Comparison of ENCODE assay signal across 1 cellular context in genomic region chr13:27379694-27380596, GRCh38.
A peak's percentile ranks its signal among the peaks of the same experiment; 100 is the strongest.
TF ChIP-seq lines count a peak whose summit lies in the region.

No MANE protein-coding gene starts in this region.

TF ChIP-seq in HepG2, 621 proteins besides CTCF, POLR2A, EP300 and RAD21 (continued from another document and continues in another):
- TF ChIP-seq THRA (CRISPR knock-in tag; IDR thresholded peaks at IDR 0.05; ENCODE audit: borderline replicate concordance): no peak
- TF ChIP-seq ELF3 (CRISPR knock-in tag; IDR thresholded peaks at IDR 0.05): peak; percentile 47; the same call in 1 of the 2 replicates
- peak; percentile 21; the same call in 1 of the 2 replicates for TF ChIP-seq NR2C2 (CRISPR knock-in tag; IDR thresholded peaks at IDR 0.05; ENCODE audit: borderline replicate concordance)
- TF ChIP-seq ELF1 (CRISPR knock-in tag; IDR thresholded peaks at IDR 0.05): peak; percentile 57
- 0 out of 2 replicates have a peak, but pooled peaks have one; percentile 30 for TF ChIP-seq ZFX (CRISPR knock-in tag; IDR thresholded peaks at IDR 0.05; ENCODE audit: low read depth)
- peak; percentile 45; the same call in 1 of the 2 replicates for TF ChIP-seq ZNF687 (CRISPR knock-in tag; IDR thresholded peaks at IDR 0.05)
- 0 out of 2 replicates have a peak, but pooled peaks have one; percentile 30 for TF ChIP-seq ZBTB26 (CRISPR knock-in tag; IDR thresholded peaks at IDR 0.05; ENCODE audit: borderline replicate concordance)
- TF ChIP-seq ASH2L (IDR thresholded peaks at IDR 0.05; ENCODE audit: insufficient read length, low read depth, low read length): peak; percentile 35
- TF ChIP-seq THAP7 (CRISPR knock-in tag; IDR thresholded peaks at IDR 0.05): no peak
- 0 out of 2 replicates have a peak, but pooled peaks have one; percentile 41 for TF ChIP-seq ZMYM4 (CRISPR knock-in tag; IDR thresholded peaks at IDR 0.05)
- TF ChIP-seq HDAC1 (CRISPR knock-in tag; IDR thresholded peaks at IDR 0.05): peak; percentile 36; the same call in 1 of the 2 replicates
- no peak for TF ChIP-seq ZNF775 (CRISPR knock-in tag; IDR thresholded peaks at IDR 0.05; ENCODE audit: borderline replicate concordance)
- TF ChIP-seq ZNF597 (CRISPR knock-in tag; IDR thresholded peaks at IDR 0.05): no peak
- TF ChIP-seq ATF4 (CRISPR knock-in tag; IDR thresholded peaks at IDR 0.05): no peak
- TF ChIP-seq GABPB1 (CRISPR knock-in tag; IDR thresholded peaks at IDR 0.05): peak; percentile 31; the same call in 1 of the 2 replicates
- no peak for TF ChIP-seq WIZ (CRISPR knock-in tag; IDR thresholded peaks at IDR 0.05)
- peak; percentile 40 to 41; a peak in 3 of 4 replicates for TF ChIP-seq MAFK (conservative IDR thresholded peaks at IDR 0.05 in 1 of 2, IDR thresholded peaks at IDR 0.05 in 1 of 2; ENCODE audit: low read length in 2 of 2)
- peak; percentile 14; the same call in 1 of the 2 replicates for TF ChIP-seq ETV5 (CRISPR knock-in tag; IDR thresholded peaks at IDR 0.05; ENCODE audit: borderline replicate concordance)
- no peak for TF ChIP-seq SNAPC5 (CRISPR knock-in tag; IDR thresholded peaks at IDR 0.05; ENCODE audit: borderline replicate concordance)
- no peak for TF ChIP-seq CERS6 (CRISPR knock-in tag; IDR thresholded peaks at IDR 0.05)
- peak; percentile 49 to 61; a peak in 2 of 4 replicates for TF ChIP-seq HMGXB4 (CRISPR knock-in tag; IDR thresholded peaks at IDR 0.05; ENCODE audit: borderline replicate concordance in 1 of 2, low read depth in 1 of 2)
- TF ChIP-seq FOXA1 (IDR thresholded peaks at IDR 0.05): no peak
- TF ChIP-seq FOXA1 (CRISPR knock-in tag; IDR thresholded peaks at IDR 0.05): 0 out of 2 replicates have a peak, but pooled peaks have one; percentile 9
- TF ChIP-seq ZNF598 (CRISPR knock-in tag; IDR thresholded peaks at IDR 0.05; ENCODE audit: borderline replicate concordance): 0 out of 2 replicates have a peak, but pooled peaks have one; percentile 42
- 0 out of 2 replicates have a peak, but pooled peaks have one; percentile 42 for TF ChIP-seq MTA1 (CRISPR knock-in tag; IDR thresholded peaks at IDR 0.05; ENCODE audit: borderline replicate concordance)
- TF ChIP-seq CREM (IDR thresholded peaks at IDR 0.05): no peak
- TF ChIP-seq CREM (CRISPR knock-in tag; IDR thresholded peaks at IDR 0.05): no peak
- TF ChIP-seq ZNF501 (CRISPR knock-in tag; IDR thresholded peaks at IDR 0.05): peak; percentile 36; the same call in 1 of the 2 replicates
- 0 out of 2 replicates have a peak, but pooled peaks have one; percentile 12 for TF ChIP-seq ZNF788 (CRISPR knock-in tag; IDR thresholded peaks at IDR 0.05; ENCODE audit: borderline replicate concordance)
- TF ChIP-seq SMC3 (IDR thresholded peaks at IDR 0.05; ENCODE audit: low read length): peak; percentile 76
- TF ChIP-seq TFDP2 (CRISPR knock-in tag; IDR thresholded peaks at IDR 0.05): no peak
- TF ChIP-seq PITX1 (CRISPR knock-in tag; IDR thresholded peaks at IDR 0.05): peak; percentile 39; the same call in 1 of the 2 replicates
- no peak for TF ChIP-seq ATF7 (IDR thresholded peaks at IDR 0.05)
- peak; percentile 55; the same call in 1 of the 2 replicates for TF ChIP-seq ATF7 (CRISPR knock-in tag; IDR thresholded peaks at IDR 0.05)
- no peak for TF ChIP-seq AKAP8 (CRISPR knock-in tag; IDR thresholded peaks at IDR 0.05)
- no peak for TF ChIP-seq GLI4 (CRISPR knock-in tag; IDR thresholded peaks at IDR 0.05; ENCODE audit: borderline replicate concordance)
- no peak for TF ChIP-seq ZNF652 (CRISPR knock-in tag; IDR thresholded peaks at IDR 0.05; ENCODE audit: borderline replicate concordance, low read depth)
- TF ChIP-seq ZNF605 (CRISPR knock-in tag; IDR thresholded peaks at IDR 0.05): 0 out of 2 replicates have a peak, but pooled peaks have one; percentile 25
- peak; percentile 64; the same call in 1 of the 2 replicates for TF ChIP-seq ZNF292 (CRISPR knock-in tag; IDR thresholded peaks at IDR 0.05; ENCODE audit: borderline replicate concordance, low read depth)
- peak; percentile 78 for TF ChIP-seq ZNF12 (CRISPR knock-in tag; IDR thresholded peaks at IDR 0.05)
- TF ChIP-seq HBP1 (CRISPR knock-in tag; IDR thresholded peaks at IDR 0.05; ENCODE audit: low read depth): no peak
- TF ChIP-seq ZNF800 (CRISPR knock-in tag; IDR thresholded peaks at IDR 0.05): no peak
- no peak for TF ChIP-seq PLRG1 (conservative IDR thresholded peaks at IDR 0.05)
- TF ChIP-seq LBX2 (CRISPR knock-in tag; IDR thresholded peaks at IDR 0.05; ENCODE audit: borderline replicate concordance): no peak
